ENCODE assay signal across 8 cellular contexts in genomic region chr7:137903382-137904169, GRCh38. TPM values are rescaled to one million over a fixed set of nuclear protein-coding genes. Genes with fewer than 3 reads are reported as not detected.
DNase-seq lines count a peak whose midpoint lies in the region; TF ChIP-seq lines count a peak whose summit lies in the region.

No MANE protein-coding gene starts in this region.

- H3K4me1 ChIP-seq in parathyroid adenoma (no peaks in the 10 kb centered on the region), vagina (peaks cover 20% of the 10 kb centered on the region)

- H3K4me3 ChIP-seq in H7 (ENCODE audit: insufficient read depth, low read depth, low read length) (no peak overlapping the region), parathyroid adenoma (ENCODE audit: low read depth, low read length) (no peak overlapping the region), vagina (no peak overlapping the region)

- TF ChIP-seq POLR2A in vagina (IDR thresholded peaks at IDR 0.05) = no peak

- H3K36me3 ChIP-seq in H7 (replicated peaks; ENCODE audit: control insufficient read depth, insufficient read depth, low read length) (peaks cover 24% of the 10 kb centered on the region), parathyroid adenoma (ENCODE audit: control insufficient read depth, insufficient read depth, low read length) (no peaks in the 10 kb centered on the region), vagina (peaks cover 0 to 60% of the 10 kb centered on the region in 2 donors)

- H3K4me2 ChIP-seq in parathyroid adenoma (ENCODE audit: low read length) = no peak overlapping the region

- H3K9me3 ChIP-seq in parathyroid adenoma (ENCODE audit: control insufficient read depth, low read length) = no peaks in the 10 kb centered on the region
- H3K9me3 ChIP-seq in vagina = no peaks in the 10 kb centered on the region

- TF ChIP-seq CTCF in parathyroid adenoma (IDR thresholded peaks at IDR 0.05) = peak; percentile 85
- TF ChIP-seq CTCF in vagina (IDR thresholded peaks at IDR 0.05) = peak; percentile 78 to 92 (median 90)

- no peak overlapping the region for H3K9ac ChIP-seq in parathyroid adenoma

- no peaks in the 10 kb centered on the region for H3K79me2 ChIP-seq in parathyroid adenoma

- no peak overlapping the region for H2AFZ ChIP-seq in parathyroid adenoma

- DNase-seq in GDM1 (lab: John Stamatoyannopoulos, UW) (peak; percentile 41), H7 (peak; percentile 70), M059J (ENCODE audit: low read depth) (peak; percentile 81), RPMI7951 (ENCODE audit: low read depth) (peak; percentile 73), germinal center (ENCODE audit: low spot score) (peak; percentile 71), vagina (ENCODE audit: extremely low spot score in 2 of 2) (no peak)
- DNase-seq in activated T-helper 9 cell treated with anti-CD3 and anti-CD28 coated beads, Interleukin-2, amount 50 U/mL, for 16 hours (ENCODE audit: low read depth) = peak; percentile 17

- intact Hi-C loops in vagina (cut with DNase I) = loop anchor here (2.0 kb wide), 1 partner anchor 105 kb away; no protein-coding TSS in a partner anchor

- no peaks in the 10 kb centered on the region for H3K27me3 ChIP-seq in H7 (ENCODE audit: control insufficient read depth, insufficient read depth, low read length)
- H3K27me3 ChIP-seq in parathyroid adenoma (ENCODE audit: control insufficient read depth, insufficient read depth, low read length) = no peaks in the 10 kb centered on the region
- no peaks in the 10 kb centered on the region for H3K27me3 ChIP-seq in vagina

- H3K27ac ChIP-seq in parathyroid adenoma (no peak overlapping the region), vagina (no peak overlapping the region)

RNA-seq across cellular contexts. Expression of gene DGKI, which starts 56.8 kb away (rescaled TPM):
- 0.04 and 0.14 TPM in 2 replicates for total RNA-seq in H7 (2014; rRNA removed; shearing (Covaris generic))
- total RNA-seq in M059J (2014; rRNA removed; shearing (Covaris generic)) = 0.12 and 1.1 TPM in 2 replicates
- 3.2 and 4.0 TPM in 2 replicates for total RNA-seq in RPMI7951 (2014; rRNA removed; shearing (Covaris generic))
- total RNA-seq in vagina = 1.2 TPM

Comparison
In these comparisons a context has a peak if more than half of its experiments do, and no peak if none do; other contexts are left out.
1. DNase-seq: peak in GDM1 (single experiment), H7 (single experiment), M059J (single experiment), RPMI7951 (single experiment), activated T-helper 9 cell treated with anti-CD3 and anti-CD28 coated beads, Interleukin-2, amount 50 U/mL, for 16 hours (single experiment) and germinal center (single experiment); none in vagina (0 of 2).